Comparison of ENCODE assay signal across 16 cellular contexts in genomic region chr12:15534870-15535269, GRCh38.
DNase-seq lines count a peak whose midpoint lies in the region; ATAC-seq and TF ChIP-seq lines count a peak whose summit lies in the region.
"Had no signal": no experiment of that assay in that cellular context is flagged by ENCODE, and none has a peak within 500 bp of the region (broad histone marks: within the 10 kb centered on the region; RNA-seq: fewer than 3 reads in every experiment).

No MANE protein-coding gene starts in this region.

- POLR2A ChIA-PET in OCI-LY7 (lab: Charles Lee), result interaction anchor here (1.0 to 1.1 kb wide), 4 partner anchors 11 to 36 kb away, joined by 3 to 6 read pairs (median 3); no protein-coding TSS in a partner anchor

- no peak for DNase-seq in T-helper 2 cell treated with Interferon-gamma antibody and Interleukin-4, amounts not matched to agents 5 μg/mL and 100 μg/mL, for 36 hours (ENCODE audit: low spot score)
- no peak for DNase-seq in T-helper 2 cell
- DNase-seq in OCI-LY7 (ENCODE audit: low spot score), result no peak
- DNase-seq in hepatocyte (ENCODE audit: low spot score), result no peak
- peak; percentile 19 to 62 for DNase-seq in tibial nerve (ENCODE audit: low spot score in 2 of 2)
- no peak for DNase-seq in amniotic stem cell (lab: John Stamatoyannopoulos, UW)
- no peak for DNase-seq in NCI-H2107 (lab: John Stamatoyannopoulos, UW)
- DNase-seq: activated CD4-positive, CD25-positive, alpha-beta regulatory T cell; esophagus squamous epithelium; natural killer cell; NCI-H2227 treated with DMSO at 0.1 percent for 48 hours; sigmoid colon had no signal

- H3K4me1 ChIP-seq in OCI-LY7 (ENCODE audit: insufficient read depth, low read length, poor library complexity, severe bottlenecking), result no peaks in the 10 kb centered on the region
- no peaks in the 10 kb centered on the region for H3K4me1 ChIP-seq in hepatocyte (ENCODE audit: insufficient read depth)
- peaks cover 0 to 4% (median 0%) of the 10 kb centered on the region in 4 donors for H3K4me1 ChIP-seq in tibial nerve
- H3K4me1 ChIP-seq: esophagus squamous epithelium had no signal

- no peaks in the 10 kb centered on the region for H3K9me3 ChIP-seq in OCI-LY7 (ENCODE audit: low read length)
- H3K9me3 ChIP-seq in hepatocyte (ENCODE audit: low read depth), result no peaks in the 10 kb centered on the region
- H3K9me3 ChIP-seq in tibial nerve, result no peaks in the 10 kb centered on the region
- H3K9me3 ChIP-seq: esophagus squamous epithelium, sigmoid colon had no signal

- CTCF ChIA-PET in OCI-LY7 (lab: Charles Lee; ENCODE audit: unreplicated experiment), result interaction anchor here (1.5 to 2.0 kb wide), 2 partner anchors 12 to 50 kb away, joined by 3 to 6 read pairs; no protein-coding TSS in a partner anchor

- 82% methylated on average over 5 of the region's 5 CpGs for WGBS in hepatocyte (ENCODE audit: low lambda C conversion rate, missing lambda C conversion rate)
- 78 to 84% methylated on average over 5 of the region's 5 CpGs for WGBS in tibial nerve, 2 donors

- H3K4me3 ChIP-seq in OCI-LY7 (ENCODE audit: low read depth, low read length, poor library complexity, severe bottlenecking) (no peak overlapping the region), hepatocyte (no peak overlapping the region), tibial nerve (no peak overlapping the region)
- H3K4me3 ChIP-seq: K562, sigmoid colon had no signal

- no peak for TF ChIP-seq POLR2A in tibial nerve (IDR thresholded peaks at IDR 0.05)

- H3K4me2 ChIP-seq in OCI-LY7 (ENCODE audit: low read length) (no peak overlapping the region), hepatocyte (no peak overlapping the region)

- H3K79me2 ChIP-seq in OCI-LY7 (ENCODE audit: insufficient read depth, low read depth, low read length) (no peaks in the 10 kb centered on the region), hepatocyte (no peaks in the 10 kb centered on the region)

- no peak for ATAC-seq in HG02973 (IDR thresholded peaks at IDR 0.05; ENCODE audit: unreplicated experiment)
- ATAC-seq: K562 had no signal

- TF ChIP-seq CTCF in OCI-LY7 (conservative IDR thresholded peaks at IDR 0.05; ENCODE audit: low read length) (no peak), hepatocyte (IDR thresholded peaks at IDR 0.05; ENCODE audit: poor library complexity) (no peak), tibial nerve (IDR thresholded peaks at IDR 0.05) (no peak)

- no peak for TF ChIP-seq EP300 in tibial nerve (IDR thresholded peaks at IDR 0.05)

- H3K4me1 Mint-ChIP-seq in T-helper 2 cell treated with Interferon-gamma antibody and Interleukin-4, amounts not matched to agents 5 μg/mL and 100 μg/mL, for 36 hours (ENCODE audit: low read depth), result peaks cover 15% of the 10 kb centered on the region
- H3K4me1 Mint-ChIP-seq: immature natural killer cell had no signal

- no peaks in the 10 kb centered on the region for H3K36me3 ChIP-seq in OCI-LY7 (ENCODE audit: insufficient read depth, low read length)
- H3K36me3 ChIP-seq in hepatocyte (replicated peaks; ENCODE audit: insufficient read depth, low read depth), result no peaks in the 10 kb centered on the region
- no peaks in the 10 kb centered on the region for H3K36me3 ChIP-seq in tibial nerve
- H3K36me3 ChIP-seq: esophagus squamous epithelium, sigmoid colon had no signal

- H2AFZ ChIP-seq in OCI-LY7 (ENCODE audit: low read length) (peak overlapping the region; percentile 71; the same call in 1 of the 2 replicates), hepatocyte (peak overlapping the region; percentile 35)

- peaks cover 16% of the 10 kb centered on the region for H3K27me3 Mint-ChIP-seq in T-helper 2 cell treated with Interferon-gamma antibody and Interleukin-4, amounts not matched to agents 5 μg/mL and 100 μg/mL, for 36 hours (ENCODE audit: low read depth)

- no peaks in the 10 kb centered on the region for H3K27me3 ChIP-seq in hepatocyte
- no peaks in the 10 kb centered on the region for H3K27me3 ChIP-seq in tibial nerve
- H3K27me3 ChIP-seq: esophagus squamous epithelium, sigmoid colon had no signal

- H3K4me3 Mint-ChIP-seq in T-helper 2 cell treated with Interferon-gamma antibody and Interleukin-4, amounts not matched to agents 5 μg/mL and 100 μg/mL, for 36 hours, result peak overlapping the region; percentile 80
- H3K4me3 Mint-ChIP-seq: type B pancreatic cell had no signal

- no peaks in the 10 kb centered on the region for H3K9me2 ChIP-seq in OCI-LY7 (ENCODE audit: insufficient read depth, low read length)
- no peaks in the 10 kb centered on the region for H3K9me2 ChIP-seq in hepatocyte (replicated peaks; ENCODE audit: insufficient read depth)

- H3K36me3 Mint-ChIP-seq in T-helper 2 cell treated with Interferon-gamma antibody and Interleukin-4, amounts not matched to agents 5 μg/mL and 100 μg/mL, for 36 hours (ENCODE audit: low read depth), result peaks cover 3% of the 10 kb centered on the region
- H3K36me3 Mint-ChIP-seq: immature natural killer cell, natural killer cell had no signal

- intact Hi-C loops in OCI-LY7 (cut with micrococcal nuclease; ENCODE audit: unreplicated experiment), result no loop called here

- no peak overlapping the region for H3K27ac Mint-ChIP-seq in T-helper 2 cell treated with Interferon-gamma antibody and Interleukin-4, amounts not matched to agents 5 μg/mL and 100 μg/mL, for 36 hours
- H3K27ac Mint-ChIP-seq: natural killer cell, type B pancreatic cell had no signal

- peaks cover 3% of the 10 kb centered on the region for H3K9me3 Mint-ChIP-seq in T-helper 2 cell treated with Interferon-gamma antibody and Interleukin-4, amounts not matched to agents 5 μg/mL and 100 μg/mL, for 36 hours
- H3K9me3 Mint-ChIP-seq: immature natural killer cell, natural killer cell, type B pancreatic cell had no signal

- no peaks in the 10 kb centered on the region for H4K20me1 ChIP-seq in OCI-LY7 (ENCODE audit: insufficient read depth, low read length)
- no peaks in the 10 kb centered on the region for H4K20me1 ChIP-seq in hepatocyte (ENCODE audit: insufficient read depth, poor library complexity, severe bottlenecking)

- no TSS peak for BruUV-seq in OCI-LY7 (replicated peaks; lab: Mats Ljungman, UMichigan)

- H3K27ac ChIP-seq in OCI-LY7 (ENCODE audit: low read depth, low read length, poor library complexity, severe bottlenecking) (no peak overlapping the region), hepatocyte (no peak overlapping the region), tibial nerve (peak overlapping the region in 3 of 4 donors; percentile 29 to 56 (median 36))

Comparison
In these comparisons a context has a peak if more than half of its experiments do, and no peak if none do; other contexts are left out.
1. DNase-seq: peak in tibial nerve (2 of 2); none in T-helper 2 cell treated with Interferon-gamma antibody and Interleukin-4, amounts not matched to agents 5 μg/mL and 100 μg/mL, for 36 hours (single experiment), T-helper 2 cell (0 of 5), OCI-LY7 (single experiment), hepatocyte (single experiment), amniotic stem cell (single experiment) and NCI-H2107 (single experiment).
2. H3K27ac ChIP-seq: peak in tibial nerve (3 of 4); none in OCI-LY7 (single experiment) and hepatocyte (single experiment).